ENCODE assay signal across 18 cellular contexts in the genomic region with DNA sequence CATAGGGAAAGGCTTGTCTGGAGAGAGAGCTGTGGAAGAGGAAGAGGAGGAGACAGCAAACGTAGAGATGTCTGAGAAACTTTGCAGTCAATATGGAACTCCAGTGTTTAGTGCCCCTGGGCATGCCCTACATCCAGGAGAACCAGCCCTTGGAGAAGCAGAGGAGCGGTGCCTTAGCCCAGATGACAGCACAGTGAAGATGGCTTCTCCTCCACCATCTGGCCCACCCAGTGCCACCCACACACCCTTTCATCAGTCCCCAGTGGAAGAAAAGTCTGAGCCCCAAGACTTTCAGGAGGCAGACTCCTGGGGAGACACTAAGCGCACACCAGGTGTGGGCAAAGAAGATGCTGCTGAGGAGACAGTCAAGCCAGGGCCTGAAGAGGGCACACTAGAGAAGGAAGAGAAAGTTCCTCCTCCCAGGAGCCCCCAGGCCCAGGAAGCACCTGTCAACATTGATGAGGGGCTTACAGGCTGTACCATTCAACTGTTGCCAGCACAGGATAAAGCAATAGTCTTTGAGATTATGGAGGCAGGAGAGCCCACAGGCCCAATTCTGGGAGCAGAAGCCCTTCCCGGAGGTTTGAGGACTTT.
"Had no signal": no experiment of that assay in that cellular context is flagged by ENCODE, and none has a peak within 500 bp of the region (broad histone marks: within the 10 kb centered on the region; RNA-seq: fewer than 3 reads in every experiment).

No MANE protein-coding gene starts in this region.

- ATAC-seq: gastrocnemius medialis; heart right ventricle; natural killer cell treated with Interleukin-12 subunit alpha and Interleukin-12 subunit beta and Interleukin-15 and Interleukin-18, amount 100 ng/mL, for 72 hours had no signal

- H3K9me3 Mint-ChIP-seq: activated CD4-positive, alpha-beta memory T cell treated with anti-CD3 and anti-CD28 coated beads, Interleukin-2, amount 10 ng/mL, durations not matched to agents 7 days and 5 days; memory B cell; natural killer cell treated with Interleukin-12 subunit alpha and Interleukin-12 subunit beta and Interleukin-15 and Interleukin-18, amount 100 ng/mL, for 72 hours; type B pancreatic cell had no signal

- H3K4me3 Mint-ChIP-seq: activated CD4-positive, alpha-beta memory T cell treated with anti-CD3 and anti-CD28 coated beads, Interleukin-2, amount 10 ng/mL, durations not matched to agents 7 days and 5 days; memory B cell; natural killer cell treated with Interleukin-12 subunit alpha and Interleukin-12 subunit beta and Interleukin-15 and Interleukin-18, amount 100 ng/mL, for 72 hours; type B pancreatic cell had no signal

- H3K27ac Mint-ChIP-seq: activated CD4-positive, alpha-beta memory T cell treated with anti-CD3 and anti-CD28 coated beads, Interleukin-2, amount 10 ng/mL, durations not matched to agents 7 days and 5 days; memory B cell; natural killer cell treated with Interleukin-12 subunit alpha and Interleukin-12 subunit beta and Interleukin-15 and Interleukin-18, amount 100 ng/mL, for 72 hours; type B pancreatic cell had no signal

- H3K9me3 ChIP-seq: adrenal gland, gastrocnemius medialis, heart right ventricle, left ventricle myocardium inferior, sigmoid colon, suprapubic skin had no signal

- H3K36me3 Mint-ChIP-seq: memory B cell; natural killer cell treated with Interleukin-12 subunit alpha and Interleukin-12 subunit beta and Interleukin-15 and Interleukin-18, amount 100 ng/mL, for 72 hours had no signal

- DNase-seq: activated CD4-positive, alpha-beta memory T cell treated with anti-CD3 and anti-CD28 coated beads, Interleukin-2, amount 10 ng/mL, durations not matched to agents 7 days and 5 days; activated CD4-positive, alpha-beta T cell treated with anti-CD3 and anti-CD28 coated beads for 1 hour; activated naive CD4-positive, alpha-beta T cell; caudate nucleus; cortex of kidney; effector CD8-positive, alpha-beta T cell; gastrocnemius medialis; heart right ventricle; islet precursor cell; left ventricle myocardium inferior; sigmoid colon; stimulated activated CD4-positive, alpha-beta T cell treated with anti-CD3 and anti-CD28 coated beads, Interleukin-2, amount 100 ng/mL, for 24 hours; stimulated activated naive CD4-positive, alpha-beta T cell had no signal

- H3K27me3 Mint-ChIP-seq: activated CD4-positive, alpha-beta memory T cell treated with anti-CD3 and anti-CD28 coated beads, Interleukin-2, amount 10 ng/mL, durations not matched to agents 7 days and 5 days; type B pancreatic cell had no signal
